11 cellular contexts compared by ENCODE assay signal in genomic region chr22:45006101-45006872, GRCh38. TPM values are rescaled to one million over a fixed set of nuclear protein-coding genes. Genes with fewer than 3 reads are reported as not detected.
DNase-seq lines count a peak whose midpoint lies in the region; ATAC-seq, FAIRE-seq and TF ChIP-seq lines count a peak whose summit lies in the region.
"Had no signal": no experiment of that assay in that cellular context is flagged by ENCODE, and none has a peak within 500 bp of the region (broad histone marks: within the 10 kb centered on the region; RNA-seq: fewer than 3 reads in every experiment).

No MANE protein-coding gene starts in this region.

- WGBS in heart right ventricle, 2 donors, result 6 to 7% methylated on average over 19 of the region's 19 CpGs
- 7 to 10% methylated on average over 15 to 19 of the region's 19 CpGs for WGBS in endodermal cell (ENCODE audit: insufficient coverage in 1 of 2, insufficient read length in 1 of 2), 2 experiments

- H3K4me3 ChIP-seq in heart right ventricle, result peak overlapping the region; percentile 18 to 68 (median 56)
- peak overlapping the region; percentile 89 for H3K4me3 ChIP-seq in endodermal cell (ENCODE audit: low read length)
- H3K4me3 ChIP-seq in vagina, result peak overlapping the region; percentile 60 to 70
- H3K4me3 ChIP-seq: lung had no signal

- no peak for TF ChIP-seq CTCF in heart right ventricle (IDR thresholded peaks at IDR 0.05)
- no peak for TF ChIP-seq CTCF in endodermal cell (conservative IDR thresholded peaks at IDR 0.05)
- TF ChIP-seq CTCF in vagina (IDR thresholded peaks at IDR 0.05), result no peak
- no peak for TF ChIP-seq CTCF in D721Med (IDR thresholded peaks at IDR 0.05; ENCODE audit: insufficient read depth, missing control alignments)

- peak overlapping the region; percentile 91 for H3K27ac Mint-ChIP-seq in endodermal cell
- H3K27ac Mint-ChIP-seq in natural killer cell treated with Interleukin-12 subunit alpha and Interleukin-12 subunit beta and Interleukin-15 and Interleukin-18, amount 100 ng/mL, for 72 hours, result no peak overlapping the region

- H3K9ac ChIP-seq in endodermal cell (ENCODE audit: extremely low read depth, low read length, poor library complexity, severe bottlenecking), result peak overlapping the region; percentile 66

- H3K36me3 ChIP-seq in heart right ventricle (no peaks in the 10 kb centered on the region), endodermal cell (ENCODE audit: control insufficient read depth, insufficient read depth, low read length) (peaks cover 37% of the 10 kb centered on the region), vagina (no peaks in the 10 kb centered on the region)

- H3K36me3 Mint-ChIP-seq in endodermal cell (ENCODE audit: low read depth), result peaks cover 37% of the 10 kb centered on the region
- peaks cover 6% of the 10 kb centered on the region for H3K36me3 Mint-ChIP-seq in natural killer cell treated with Interleukin-12 subunit alpha and Interleukin-12 subunit beta and Interleukin-15 and Interleukin-18, amount 100 ng/mL, for 72 hours

- H3K27me3 Mint-ChIP-seq in endodermal cell (ENCODE audit: insufficient read depth), result no peaks in the 10 kb centered on the region
- H3K27me3 Mint-ChIP-seq in natural killer cell treated with Interleukin-12 subunit alpha and Interleukin-12 subunit beta and Interleukin-15 and Interleukin-18, amount 100 ng/mL, for 72 hours, result peaks cover 44 to 65% of the 10 kb centered on the region in 2 donors

- H3K4me1 Mint-ChIP-seq in endodermal cell, result peaks cover 30% of the 10 kb centered on the region
- H3K4me1 Mint-ChIP-seq in natural killer cell treated with Interleukin-12 subunit alpha and Interleukin-12 subunit beta and Interleukin-15 and Interleukin-18, amount 100 ng/mL, for 72 hours (ENCODE audit: low read depth in 2 of 2), result peaks cover 9 to 10% of the 10 kb centered on the region in 2 donors

- no peaks in the 10 kb centered on the region for H3K9me3 Mint-ChIP-seq in endodermal cell
- H3K9me3 Mint-ChIP-seq in natural killer cell treated with Interleukin-12 subunit alpha and Interleukin-12 subunit beta and Interleukin-15 and Interleukin-18, amount 100 ng/mL, for 72 hours, result no peaks in the 10 kb centered on the region

- peak overlapping the region in 6 of 10 donors; percentile 11 to 74 (median 50) for H3K27ac ChIP-seq in heart right ventricle
- peak overlapping the region; percentile 93 for H3K27ac ChIP-seq in endodermal cell (ENCODE audit: low read depth, low read length)
- peak overlapping the region; percentile 91 for H3K27ac ChIP-seq in vagina
- H3K27ac ChIP-seq: HL-60 had no signal

- no peak for FAIRE-seq in D721Med (lab: Jason Lieb, UNC)

- DNase-seq in heart right ventricle, result no peak
- DNase-seq in Right ventricle myocardium inferior (ENCODE audit: missing footprints), result no peak
- DNase-seq in endodermal cell, result no peak
- no peak for DNase-seq in natural killer cell treated with Interleukin-12 subunit alpha and Interleukin-12 subunit beta and Interleukin-15 and Interleukin-18, amount 100 ng/mL, for 72 hours (ENCODE audit: low spot score)
- DNase-seq in vagina (ENCODE audit: extremely low spot score in 2 of 2), result no peak
- DNase-seq in D721Med (ENCODE audit: insufficient read length, low spot score), result no peak
- DNase-seq: NCI-H2107 had no signal

- peaks cover 0 to 81% (median 59%) of the 10 kb centered on the region in 7 donors for H3K27me3 ChIP-seq in heart right ventricle
- H3K27me3 ChIP-seq in endodermal cell (ENCODE audit: control insufficient read depth, insufficient read depth, low read length, poor library complexity, severe bottlenecking), result no peaks in the 10 kb centered on the region
- H3K27me3 ChIP-seq in vagina, result no peaks in the 10 kb centered on the region

- TF ChIP-seq POLR2A in vagina (IDR thresholded peaks at IDR 0.05), result no peak

- intact Hi-C loops in heart right ventricle (cut with DNase I) (no loop called here), Right ventricle myocardium inferior (cut with DNase I) (no loop called here), vagina (cut with DNase I) (no loop called here)

- H3K9me3 ChIP-seq in heart right ventricle, result no peaks in the 10 kb centered on the region
- H3K9me3 ChIP-seq in endodermal cell (ENCODE audit: control insufficient read depth, low read length), result peaks cover 3% of the 10 kb centered on the region
- no peaks in the 10 kb centered on the region for H3K9me3 ChIP-seq in vagina

- ATAC-seq in heart right ventricle (no peak), Right ventricle myocardium inferior (no peak), HG02938 (IDR thresholded peaks at IDR 0.05; ENCODE audit: unreplicated experiment) (no peak), HG03442 (IDR thresholded peaks at IDR 0.05; ENCODE audit: unreplicated experiment) (no peak)
- no peak for ATAC-seq in natural killer cell treated with Interleukin-12 subunit alpha and Interleukin-12 subunit beta and Interleukin-15 and Interleukin-18, amount 100 ng/mL, for 72 hours

- H3K4me3 Mint-ChIP-seq in endodermal cell, result peak overlapping the region; percentile 74
- peak overlapping the region; percentile 14 for H3K4me3 Mint-ChIP-seq in natural killer cell treated with Interleukin-12 subunit alpha and Interleukin-12 subunit beta and Interleukin-15 and Interleukin-18, amount 100 ng/mL, for 72 hours

- H3K4me1 ChIP-seq in heart right ventricle, result peaks cover 0 to 38% (median 26%) of the 10 kb centered on the region in 9 donors
- H3K4me1 ChIP-seq in endodermal cell (ENCODE audit: control insufficient read depth, insufficient read depth, low read length), result peaks cover 3% of the 10 kb centered on the region
- H3K4me1 ChIP-seq in vagina, result peaks cover 51% of the 10 kb centered on the region

RNA-seq across cellular contexts. Expression of gene PHF21B, which starts 3.5 kb away (rescaled TPM):
- total RNA-seq in heart right ventricle (under 1 TPM in 6 of 10 donors, not detected in 4; 0.17 to 0.98 (median 0.50) TPM), Right ventricle myocardium inferior (not detected), endodermal cell (10 to 100 TPM; 57.5 to 69.2 TPM), vagina (2.2 TPM)
- under 1 TPM; 0.07 to 0.73 TPM for polyA plus RNA-seq in heart right ventricle
- 45.2 TPM for polyA plus RNA-seq in endodermal cell (2013, experiment 1 of 2)
- 35.4 TPM for polyA plus RNA-seq in endodermal cell (2013, experiment 2 of 2)
- under 1 TPM in 1 of 2 donors, not detected in 1; 0.36 TPM for total RNA-seq in natural killer cell treated with Interleukin-12 subunit alpha and Interleukin-12 subunit beta and Interleukin-15 and Interleukin-18, amount 100 ng/mL, for 72 hours

Comparison
In these comparisons a context has a peak if more than half of its experiments do, and no peak if none do; other contexts are left out.
1. RNA of gene PHF21B, which starts 3.5 kb away (total RNA-seq): 57.5 to 69.2 TPM in endodermal cell; 2.2 TPM in vagina (single experiment), 0.17 to 0.98 TPM in heart right ventricle, 0.36 TPM in natural killer cell treated with Interleukin-12 subunit alpha and Interleukin-12 subunit beta and Interleukin-15 and Interleukin-18, amount 100 ng/mL, for 72 hours and not detected in Right ventricle myocardium inferior (single experiment); every median in the first group is over 10 times any median in the second.
2. Peak in every context shown above with its lines, with median percentiles within 50 percentile points of each other: H3K27ac ChIP-seq and H3K4me3 ChIP-seq.